ENCODE assay signal across 13 cellular contexts in the genomic region with DNA sequence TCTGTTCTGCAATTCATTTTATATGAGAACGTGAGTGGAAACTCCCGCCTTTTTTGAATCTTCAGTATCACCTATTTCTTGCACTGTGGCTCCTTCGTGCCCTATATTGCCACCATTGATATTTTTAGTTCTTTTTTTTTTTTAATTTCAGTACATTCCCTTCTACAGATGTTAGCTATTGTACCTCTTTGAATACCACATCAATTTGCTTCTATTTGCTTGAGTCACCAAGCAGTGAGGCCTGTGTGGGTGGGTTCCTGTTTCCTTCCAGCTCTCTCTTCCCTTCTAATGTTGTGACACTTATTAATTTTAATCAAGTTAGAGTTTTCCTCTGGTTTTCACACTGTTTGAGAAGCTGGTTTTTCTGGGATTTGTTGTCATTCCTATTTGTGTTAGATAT. TPM values are rescaled to one million over a fixed set of nuclear protein-coding genes. Genes with fewer than 3 reads are reported as not detected.
DNase-seq lines count a peak whose midpoint lies in the region; ATAC-seq and TF ChIP-seq lines count a peak whose summit lies in the region.
"Had no signal": no experiment of that assay in that cellular context is flagged by ENCODE, and none has a peak within 500 bp of the region (broad histone marks: within the 10 kb centered on the region; RNA-seq: fewer than 3 reads in every experiment).

No MANE protein-coding gene starts in this region.

- peak overlapping the region; percentile 47 for H3K9ac ChIP-seq in Karpas-422 (ENCODE audit: low read length)

- H3K4me2 ChIP-seq in Karpas-422 (ENCODE audit: low read depth, low read length, poor library complexity, severe bottlenecking) = peak overlapping the region; percentile 57

- in situ Hi-C loops in GM13977 (cut with MboI; ENCODE audit: low pct_unique_long_range_greater_than_20kb, low sequenced_read_pairs, unreplicated experiment) = no loop called here

- H3K27ac ChIP-seq in Karpas-422 (ENCODE audit: low read length) (peak overlapping the region; percentile 81), heart left ventricle (peak overlapping the region in 1 of 12 donors; percentile 28)
- H3K27ac ChIP-seq: WERI-Rb-1 had no signal

- no peaks in the 10 kb centered on the region for H3K9me3 ChIP-seq in Karpas-422 (ENCODE audit: low read length)
- H3K9me3 ChIP-seq in heart left ventricle = no peaks in the 10 kb centered on the region

- no peak for ATAC-seq in GM18861 (IDR thresholded peaks at IDR 0.05; ENCODE audit: unreplicated experiment)
- ATAC-seq in heart left ventricle = no peak
- ATAC-seq: right cardiac atrium had no signal

- TF ChIP-seq POLR2A in heart left ventricle (IDR thresholded peaks at IDR 0.05) = no peak

- H3K36me3 ChIP-seq in Karpas-422 (ENCODE audit: insufficient read depth, low read length) (peaks cover 56% of the 10 kb centered on the region; the same call in 1 of the 2 replicates), heart left ventricle (peaks cover 0 to 55% (median 32%) of the 10 kb centered on the region in 9 donors)

- intact Hi-C loops in heart left ventricle (cut with DNase I) = no loop called here

- WGBS in heart left ventricle, 4 donors = 83 to 87% (median 85%) methylated on average over 3 of the region's 3 CpGs

- H3K4me1 ChIP-seq in Karpas-422 (ENCODE audit: low read length) (peaks cover 49% of the 10 kb centered on the region), heart left ventricle (peaks cover 0 to 19% (median 0%) of the 10 kb centered on the region in 12 donors)

- H3K4me3 ChIP-seq in Karpas-422 (ENCODE audit: low read length) = peak overlapping the region; percentile 42; the same call in 1 of the 2 replicates
- H3K4me3 ChIP-seq in foreskin fibroblast (ENCODE audit: low read depth in 1 of 2, low read length in 2 of 2) = no peak overlapping the region
- H3K4me3 ChIP-seq in heart left ventricle = no peak overlapping the region

- no peaks in the 10 kb centered on the region for H3K9me2 ChIP-seq in Karpas-422 (replicated peaks; ENCODE audit: insufficient read depth, low read length)

- H3K27me3 ChIP-seq in Karpas-422 (ENCODE audit: low read length) (no peaks in the 10 kb centered on the region), heart left ventricle (no peaks in the 10 kb centered on the region)

- TF ChIP-seq CTCF in GM13977 (IDR thresholded peaks at IDR 0.05; ENCODE audit: extremely low read depth, insufficient read depth, missing control alignments) = no peak
- TF ChIP-seq CTCF in foreskin fibroblast (IDR thresholded peaks at IDR 0.05; ENCODE audit: low read depth, low read length) = no peak
- TF ChIP-seq CTCF in heart left ventricle (IDR thresholded peaks at IDR 0.05) = no peak

- H2AFZ ChIP-seq in Karpas-422 (ENCODE audit: low read length) = no peak overlapping the region

- H3K79me2 ChIP-seq in Karpas-422 (ENCODE audit: low read length) = peaks cover 76% of the 10 kb centered on the region

- peak; percentile 84 for DNase-seq in CD1c-positive myeloid dendritic cell (ENCODE audit: extremely low spot score)
- DNase-seq in GM13977 (ENCODE audit: low spot score) = peak; percentile 25
- peak; percentile 70 for DNase-seq in Karpas-422
- DNase-seq in foreskin fibroblast = peak; percentile 49 to 67
- DNase-seq in NCI-H1092 (lab: John Stamatoyannopoulos, UW) = no peak
- no peak for DNase-seq in heart left ventricle
- no peak for DNase-seq in NCI-H2227 (lab: John Stamatoyannopoulos, UW; ENCODE audit: unreplicated experiment)
- DNase-seq: DMS79, H7, right cardiac atrium, SIG-M5, WERI-Rb-1 had no signal

- no peaks in the 10 kb centered on the region for H4K20me1 ChIP-seq in Karpas-422 (ENCODE audit: insufficient read depth, low read depth, low read length)

RNA-seq across cellular contexts. Expression of a gene that starts 8.7 kb away (rescaled TPM):
- total RNA-seq in Karpas-422 (2014; rRNA removed; shearing (Covaris generic); ENCODE audit: low replicate concordance) = 35.2 and 75.7 TPM in 2 replicates
- 10 to 100 TPM in 4 of 9 donors, 1 to 10 TPM in 5; 8.8 to 23.3 (median 9.7) TPM for total RNA-seq in heart left ventricle
- polyA plus RNA-seq in heart left ventricle = 10 to 100 TPM in 1 of 2 donors, 1 to 10 TPM in 1; 5.6 to 17.1 TPM

Comparison
In these comparisons a context has a peak if more than half of its experiments do, and no peak if none do; other contexts are left out.
1. DNase-seq: peak in CD1c-positive myeloid dendritic cell (single experiment), GM13977 (single experiment), Karpas-422 (single experiment) and foreskin fibroblast (2 of 2); none in NCI-H1092 (single experiment), heart left ventricle (0 of 5) and NCI-H2227 (single experiment).